Comparison of ENCODE assay signal across 8 cellular contexts in genomic region chr17:17613708-17614114, GRCh38. TPM values are rescaled to one million over a fixed set of nuclear protein-coding genes. Genes with fewer than 3 reads are reported as not detected.
A peak's percentile ranks its signal among the peaks of the same experiment; 100 is the strongest.
DNase-seq lines count a peak whose midpoint lies in the region; ATAC-seq and TF ChIP-seq lines count a peak whose summit lies in the region.

No MANE protein-coding gene starts in this region.

- H3K4me3 ChIP-seq in A673 (ENCODE audit: low read depth, low read length, poor library complexity, severe bottlenecking) (no peak overlapping the region), breast epithelium (no peak overlapping the region)

- BruUV-seq in A673 (replicated peaks; lab: Mats Ljungman, UMichigan), result no TSS peak

- H3K27me3 Mint-ChIP-seq in T-cell, result no peaks in the 10 kb centered on the region

- no peaks in the 10 kb centered on the region for H3K9me3 ChIP-seq in A673 (ENCODE audit: low read depth, low read length, poor library complexity, severe bottlenecking)
- H3K9me3 ChIP-seq in breast epithelium, result no peaks in the 10 kb centered on the region

- DNase-seq in A673 (ENCODE audit: low spot score) (peak; percentile 82), NAMALWA (ENCODE audit: low spot score) (peak; percentile 71), T-cell (peak in 26 of 34 experiments; percentile 4 to 53 (median 34)), breast epithelium (ENCODE audit: low spot score in 2 of 2) (peak in 1 of 2 donors; percentile 29), iris pigment epithelial cell (ENCODE audit: low read depth) (peak; percentile 77)
- DNase-seq in stimulated activated CD4-positive, alpha-beta T cell treated with anti-CD3 and anti-CD28 coated beads, Interleukin-2, amount 100 ng/mL, for 24 hours, result peak; percentile 49 to 64

- intact Hi-C loops in A673 (cut with micrococcal nuclease; ENCODE audit: unreplicated experiment), result loop anchor here (1.0 kb wide), 1 partner anchor 116 kb away; no protein-coding TSS in a partner anchor
- intact Hi-C loops in breast epithelium (cut with DNase I; ENCODE audit: low total_unique reads), result no loop called here

- no peak overlapping the region for H3K4me3 Mint-ChIP-seq in T-cell

- peak; percentile 76 for TF ChIP-seq CTCF in A673 (conservative IDR thresholded peaks at IDR 0.05; ENCODE audit: low read depth, low read length)
- peak; percentile 87 for TF ChIP-seq CTCF in GM12872 (IDR thresholded peaks at IDR 0.05; ENCODE audit: insufficient read depth, low read depth, low read length)
- TF ChIP-seq CTCF in breast epithelium (IDR thresholded peaks at IDR 0.05), result peak; percentile 71 to 84 (median 80)

- no peak overlapping the region for H3K27ac Mint-ChIP-seq in T-cell

- CTCF ChIA-PET in A673 (lab: Charles Lee), result interaction anchor here (0.9 to 1.1 kb wide), 3 partner anchors 9 to 259 kb away, joined by 4 to 9 read pairs (median 7); no protein-coding TSS in a partner anchor
- CTCF ChIA-PET in T-cell (lab: Charles Lee), result interaction anchor here (1.2 to 1.4 kb wide), 4 partner anchors 11 to 117 kb away, joined by 5 to 6 read pairs (median 6); partner anchors contain the start of gene PEMT (in 1 of the 2)

- H3K27me3 ChIP-seq in A673 (replicated peaks; ENCODE audit: insufficient read depth, low read depth, low read length, poor library complexity) (no peaks in the 10 kb centered on the region), breast epithelium (no peaks in the 10 kb centered on the region)

- H3K27ac ChIP-seq in A673 (ENCODE audit: low read depth, low read length, poor library complexity, severe bottlenecking) (no peak overlapping the region), breast epithelium (no peak overlapping the region)

- H3K36me3 Mint-ChIP-seq in T-cell, result no peaks in the 10 kb centered on the region

- no peak for TF ChIP-seq POLR2A in breast epithelium (IDR thresholded peaks at IDR 0.05)

- peaks cover 0 to 4% (median 0%) of the 10 kb centered on the region in 3 donors for H3K9me3 Mint-ChIP-seq in T-cell

- peaks cover 0 to 7% (median 3%) of the 10 kb centered on the region in 3 donors for H3K4me1 Mint-ChIP-seq in T-cell

- POLR2A ChIA-PET in A673 (lab: Charles Lee; ENCODE audit: low non-redundant PET), result no interaction called here
- POLR2A ChIA-PET in T-cell (lab: Charles Lee), result no interaction called here

- H3K4me1 ChIP-seq in A673 (ENCODE audit: insufficient read depth, low read length, poor library complexity, severe bottlenecking), result no peaks in the 10 kb centered on the region
- H3K4me1 ChIP-seq in breast epithelium, result no peaks in the 10 kb centered on the region

- H3K36me3 ChIP-seq in A673 (ENCODE audit: insufficient read depth, low read length, poor library complexity, severe bottlenecking), result no peaks in the 10 kb centered on the region
- no peaks in the 10 kb centered on the region for H3K36me3 ChIP-seq in breast epithelium

- ATAC-seq in T-cell (replicated peaks in 1 of 4) (peak; percentile 85), GM18907 (IDR thresholded peaks at IDR 0.05; ENCODE audit: unreplicated experiment) (no peak)

RNA-seq across cellular contexts. Expression of gene PEMT, which starts 22.2 kb away (rescaled TPM):
- total RNA-seq in A673 (2021), result 39.8 and 43.1 TPM in 2 replicates
- 10 to 100 TPM; 13.3 to 25.8 (median 14.6) TPM for total RNA-seq in T-cell
- 100 to 1,000 TPM in 1 of 3 donors, 10 to 100 TPM in 2; 37.3 to 151 (median 52.4) TPM for total RNA-seq in breast epithelium
